In the genomic region with DNA sequence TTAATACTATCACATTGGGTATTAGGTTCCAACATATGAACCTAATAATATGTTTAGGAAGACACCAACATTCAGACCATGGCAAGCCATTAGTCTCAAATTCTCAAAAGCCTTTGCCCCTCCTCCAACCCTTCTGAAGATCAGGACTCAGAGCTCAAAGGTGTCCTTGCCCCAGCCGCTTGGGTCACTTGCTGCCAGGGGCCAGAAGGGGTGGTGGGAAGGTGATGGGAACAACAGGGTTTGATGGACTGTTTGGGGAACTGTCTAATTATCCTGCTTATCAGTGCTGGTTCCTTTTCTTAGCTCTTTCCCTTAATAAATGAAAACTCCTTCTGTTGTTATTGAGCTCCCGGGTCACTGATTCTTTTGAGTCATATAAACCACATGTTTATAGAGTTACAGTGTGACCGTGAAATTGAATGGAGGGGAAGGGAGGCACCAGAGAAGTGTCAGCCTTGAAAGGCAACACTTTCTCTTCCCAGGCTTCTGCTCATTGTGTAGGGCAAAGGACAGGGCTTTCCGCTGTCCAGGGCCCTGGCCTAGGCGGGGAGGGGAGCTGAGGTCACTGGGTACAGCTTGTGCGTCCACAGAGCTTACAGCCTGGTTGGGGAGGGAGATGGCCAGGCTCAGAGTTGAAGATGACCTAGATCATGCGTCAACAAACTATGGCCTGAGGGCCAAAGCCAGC, we compare ENCODE assay signal across 14 cellular contexts.
A peak's percentile ranks its signal among the peaks of the same experiment; 100 is the strongest.
DNase-seq lines count a peak whose midpoint lies in the region; TF ChIP-seq lines count a peak whose summit lies in the region.
"Had no signal": no experiment of that assay in that cellular context is flagged by ENCODE, and none has a peak within 500 bp of the region (broad histone marks: within the 10 kb centered on the region; RNA-seq: fewer than 3 reads in every experiment).

No MANE protein-coding gene starts in this region.

- POLR2A ChIA-PET in Caco-2 (lab: Charles Lee), result no interaction called here

- DNase-seq in HuH-7 (ENCODE audit: low spot score) (peak; percentile 42), iris pigment epithelial cell (ENCODE audit: low read depth) (peak; percentile 23), activated gamma-delta T cell (lab: John Stamatoyannopoulos, UW) (no peak), glomerular visceral epithelial cell (ENCODE audit: extremely low spot score) (no peak), Caco-2 (no peak), SKM-1 (lab: John Stamatoyannopoulos, UW; ENCODE audit: unreplicated experiment) (no peak)
- DNase-seq: activated naive CD4-positive, alpha-beta T cell treated with Interleukin-2 at 50 U/mL for 16 hours; CD8-positive, alpha-beta T cell; natural killer cell; NCI-H1092 treated with DMSO at 0.1 percent for 48 hours; NCI-H446 had no signal

- H3K36me3 ChIP-seq in skeletal muscle satellite cell (ENCODE audit: insufficient read depth, low read length), result no peaks in the 10 kb centered on the region
- H3K36me3 ChIP-seq in Caco-2 (ENCODE audit: control insufficient read depth, insufficient read depth, low read length), result no peaks in the 10 kb centered on the region

- H3K4me1 Mint-ChIP-seq in brain (peaks cover 51% of the 10 kb centered on the region), Caco-2 (ENCODE audit: low read depth, unreplicated experiment) (no peaks in the 10 kb centered on the region)
- H3K4me1 Mint-ChIP-seq: central memory CD8-positive, alpha-beta T cell; natural killer cell had no signal

- H3K27me3 ChIP-seq in skeletal muscle satellite cell (ENCODE audit: control insufficient read depth, insufficient read depth, low read length) (no peaks in the 10 kb centered on the region), Caco-2 (replicated peaks; ENCODE audit: control insufficient read depth, insufficient read depth, low read length) (no peaks in the 10 kb centered on the region)

- H3K9ac ChIP-seq in skeletal muscle satellite cell (ENCODE audit: low read depth, low read length), result no peak overlapping the region

- H3K9me3 Mint-ChIP-seq in brain (peaks cover 0 to 8% (median 0%) of the 10 kb centered on the region in 5 experiments), Caco-2 (ENCODE audit: unreplicated experiment) (peaks cover 6% of the 10 kb centered on the region)
- H3K9me3 Mint-ChIP-seq: CD8-positive, alpha-beta T cell; central memory CD8-positive, alpha-beta T cell; natural killer cell had no signal

- peaks cover 9% of the 10 kb centered on the region for H3K4me1 ChIP-seq in skeletal muscle satellite cell (ENCODE audit: control insufficient read depth, insufficient read depth, low read length)
- H3K4me1 ChIP-seq in Caco-2, result no peaks in the 10 kb centered on the region

- H3K4me3 ChIP-seq in skeletal muscle satellite cell (ENCODE audit: low read length) (no peak overlapping the region), Caco-2 (ENCODE audit: low read depth, low read length) (no peak overlapping the region)

- CTCF ChIA-PET in Caco-2 (lab: Charles Lee), result no interaction called here

- H3K4me3 Mint-ChIP-seq in brain, result no peak overlapping the region
- no peak overlapping the region for H3K4me3 Mint-ChIP-seq in Caco-2 (ENCODE audit: unreplicated experiment)
- H3K4me3 Mint-ChIP-seq: CD8-positive, alpha-beta T cell; central memory CD8-positive, alpha-beta T cell; natural killer cell had no signal

- no peak for TF ChIP-seq CTCF in brain (conservative IDR thresholded peaks at IDR 0.05)
- no peak for TF ChIP-seq CTCF in Caco-2 (IDR thresholded peaks at IDR 0.05; ENCODE audit: insufficient read depth in 1 of 2, low read depth in 1 of 2, low read length in 1 of 2, severe bottlenecking in 1 of 2, unreplicated experiment in 1 of 2)

- H3K27me3 Mint-ChIP-seq in brain, result no peaks in the 10 kb centered on the region
- H3K27me3 Mint-ChIP-seq in Caco-2 (ENCODE audit: insufficient read depth, unreplicated experiment), result peaks cover 3% of the 10 kb centered on the region

- H3K27ac Mint-ChIP-seq in brain (peak overlapping the region in 3 of 5 experiments; percentile 7 to 55 (median 27)), Caco-2 (ENCODE audit: unreplicated experiment) (no peak overlapping the region)
- H3K27ac Mint-ChIP-seq: CD8-positive, alpha-beta T cell; natural killer cell had no signal

- H3K9me3 ChIP-seq in skeletal muscle satellite cell (replicated peaks; ENCODE audit: low read length) (no peaks in the 10 kb centered on the region), Caco-2 (no peaks in the 10 kb centered on the region)

- no TSS peak for BruUV-seq in Caco-2 (replicated peaks; lab: Mats Ljungman, UMichigan)

- H3K36me3 Mint-ChIP-seq in brain, result no peaks in the 10 kb centered on the region
- H3K36me3 Mint-ChIP-seq in Caco-2 (ENCODE audit: insufficient read depth, unreplicated experiment), result no peaks in the 10 kb centered on the region
- H3K36me3 Mint-ChIP-seq: CD8-positive, alpha-beta T cell; natural killer cell had no signal

- intact Hi-C loops in Caco-2 (cut with micrococcal nuclease; ENCODE audit: unreplicated experiment), result no loop called here

- H3K4me2 ChIP-seq in skeletal muscle satellite cell (ENCODE audit: low read length), result peak overlapping the region; percentile 6

Comparison
In these comparisons a context has a peak if more than half of its experiments do, and no peak if none do; other contexts are left out.
1. DNase-seq: peak in HuH-7 (single experiment) and iris pigment epithelial cell (single experiment); none in activated gamma-delta T cell (single experiment), glomerular visceral epithelial cell (single experiment), Caco-2 (0 of 2) and SKM-1 (single experiment).